27 cellular contexts compared by ENCODE assay signal in genomic region chr5:144941004-144941403, GRCh38.
"Had no signal": no experiment of that assay in that cellular context is flagged by ENCODE, and none has a peak within 500 bp of the region (broad histone marks: within the 10 kb centered on the region; RNA-seq: fewer than 3 reads in every experiment).

No MANE protein-coding gene starts in this region.

- DNase-seq: naive B cell; naive thymus-derived CD8-positive, alpha-beta T cell; nephron progenitor cell; nucleus accumbens; posterior cingulate gyrus; psoas muscle; right cardiac atrium; stimulated activated CD4-positive, alpha-beta T cell treated with anti-CD3 and anti-CD28 coated beads, Interleukin-15, amount 100 ng/mL, for 24 hours; stimulated activated CD4-positive, alpha-beta T cell treated with anti-CD3 and anti-CD28 coated beads, Interleukin-2, amount 100 ng/mL, for 24 hours; stimulated activated CD4-positive, alpha-beta T cell treated with anti-CD3 and anti-CD28 coated beads, Interleukin-2, amount 100 ng/mL, for 48 hours; stimulated activated CD4-positive, alpha-beta T cell treated with anti-CD3 and anti-CD28 coated beads, Interleukin-4, amount 100 ng/mL, for 24 hours; stimulated activated naive CD4-positive, alpha-beta T cell; stimulated activated naive CD8-positive, alpha-beta T cell treated with anti-CD3 and anti-CD28 coated beads, Interleukin-15, amount 100 ng/mL, for 72 hours; stimulated activated naive CD8-positive, alpha-beta T cell treated with anti-CD3 and anti-CD28 coated beads, Interleukin-15, Interleukin-2, amounts not matched to agents 100 U/mL and 50 U/mL, for 24 hours; substantia nigra; testis; tibial artery; transverse colon; upper lobe of right lung; uterus had no signal

- H3K9me3 ChIP-seq: neutrophil, psoas muscle, suprapubic skin, testis, tibial artery, transverse colon, upper lobe of right lung, uterus had no signal

- H3K4me3 ChIP-seq: psoas muscle, skin epidermis, suprapubic skin, testis, tibial artery, transverse colon, upper lobe of right lung, uterus had no signal

- ATAC-seq: naive thymus-derived CD8-positive, alpha-beta T cell; natural killer cell treated with Interleukin-12 subunit alpha and Interleukin-12 subunit beta and Interleukin-15 and Interleukin-18, amount 100 ng/mL, for 72 hours; psoas muscle; right cardiac atrium; sciatic nerve; stimulated activated memory B cell treated with anti-CD40 and anti-IgM and Interleukin-4, amounts not matched to agents 10 μg/mL and 1 μg/mL and 100 μg/mL, for 72 hours; stimulated activated naive CD8-positive, alpha-beta T cell treated with anti-CD3 and anti-CD28 coated beads, Interleukin-15, amount 100 ng/mL, for 72 hours; stimulated activated naive CD8-positive, alpha-beta T cell treated with anti-CD3 and anti-CD28 coated beads, Interleukin-15, Interleukin-2, amounts not matched to agents 100 U/mL and 50 U/mL, for 24 hours; upper lobe of right lung had no signal

- H3K4me1 ChIP-seq: parathyroid adenoma, psoas muscle, suprapubic skin, testis, tibial artery, transverse colon, upper lobe of right lung, uterus had no signal

- H3K36me3 ChIP-seq: neutrophil, suprapubic skin, tibial artery, transverse colon, upper lobe of right lung, uterus had no signal

- H3K27me3 ChIP-seq: neutrophil, suprapubic skin, testis, tibial artery, transverse colon, upper lobe of right lung, uterus had no signal

- H3K27ac ChIP-seq: neutrophil, parathyroid adenoma, psoas muscle, skin epidermis, suprapubic skin, testis, tibial artery, transverse colon, upper lobe of right lung, uterus had no signal
